Comparison of ENCODE assay signal across 9 cellular contexts in genomic region chr1:28354121-28354520, GRCh38. TPM values are rescaled to one million over a fixed set of nuclear protein-coding genes. Genes with fewer than 3 reads are reported as not detected.
A peak's percentile ranks its signal among the peaks of the same experiment; 100 is the strongest.
DNase-seq lines count a peak whose midpoint lies in the region; FAIRE-seq and TF ChIP-seq lines count a peak whose summit lies in the region.
"Had no signal": no experiment of that assay in that cellular context is flagged by ENCODE, and none has a peak within 500 bp of the region (broad histone marks: within the 10 kb centered on the region; RNA-seq: fewer than 3 reads in every experiment).

No MANE protein-coding gene starts in this region.

- H2AFZ ChIP-seq in keratinocyte (ENCODE audit: control insufficient read depth, low read length): peak overlapping the region; percentile 64

- no peaks in the 10 kb centered on the region for H3K36me3 ChIP-seq in keratinocyte (ENCODE audit: control insufficient read depth in 2 of 2, extremely low read depth in 1 of 2, insufficient read depth in 2 of 2, low read length in 2 of 2)
- no peaks in the 10 kb centered on the region for H3K36me3 ChIP-seq in uterus
- H3K36me3 ChIP-seq in H7 (replicated peaks; ENCODE audit: control insufficient read depth, insufficient read depth, low read length): no peaks in the 10 kb centered on the region

- intact Hi-C loops in uterus (cut with DNase I; ENCODE audit: low total_unique reads): no loop called here

- no peak overlapping the region for H3K9ac ChIP-seq in keratinocyte (ENCODE audit: control insufficient read depth, extremely low read depth, insufficient read depth, low read length)

- dilution Hi-C loops in keratinocyte (cut with MboI; ENCODE audit: extremely low pct_ligation_motif_present, low sequenced_read_pairs): no loop called here

- H3K27ac ChIP-seq in keratinocyte (ENCODE audit: control insufficient read depth, insufficient read depth, low read length) (peak overlapping the region; percentile 32), uterus (no peak overlapping the region)

- DNase-seq in HS-5 (ENCODE audit: low read depth): peak; percentile 76
- peak; percentile 79 for DNase-seq in amniotic epithelial cell (ENCODE audit: low read depth)
- peak; percentile 71 for DNase-seq in keratinocyte (ENCODE audit: low read depth, low spot score)
- no peak for DNase-seq in OCI-M1 (lab: John Stamatoyannopoulos, UW)
- no peak for DNase-seq in uterus
- DNase-seq in H7: no peak
- DNase-seq in globus pallidus (ENCODE audit: low spot score): no peak
- DNase-seq: activated CD4-positive, alpha-beta memory T cell treated with anti-CD3 and anti-CD28 coated beads, Interleukin-2, amount 10 ng/mL, durations not matched to agents 7 days and 5 days; DMS53 had no signal

- no peak for TF ChIP-seq POLR2A in uterus (IDR thresholded peaks at IDR 0.05)

- H3K79me2 ChIP-seq in keratinocyte (ENCODE audit: control insufficient read depth, insufficient read depth, low read length): no peaks in the 10 kb centered on the region

- H3K4me2 ChIP-seq in keratinocyte (ENCODE audit: control insufficient read depth, extremely low read depth, insufficient read depth, low read depth, low read length): peak overlapping the region; percentile 47

- H4K20me1 ChIP-seq in keratinocyte (ENCODE audit: control insufficient read depth, extremely low read depth, insufficient read depth, low read length): no peaks in the 10 kb centered on the region

- TF ChIP-seq CTCF in keratinocyte (optimal IDR thresholded peaks at IDR 0.05 in 1 of 3, IDR thresholded peaks at IDR 0.05 in 1 of 3, conservative IDR thresholded peaks at IDR 0.05 in 1 of 3; ENCODE audit: extremely low read depth in 1 of 3, insufficient read depth in 2 of 3, low read length in 3 of 3) (no peak), uterus (IDR thresholded peaks at IDR 0.05) (no peak)

- no peaks in the 10 kb centered on the region for H3K9me1 ChIP-seq in keratinocyte (ENCODE audit: control insufficient read depth, extremely low read depth, insufficient read depth, low read length)

- H3K4me1 ChIP-seq in keratinocyte (ENCODE audit: control insufficient read depth, extremely low read depth, insufficient read depth, low read length) (peaks cover 25% of the 10 kb centered on the region), uterus (no peaks in the 10 kb centered on the region)

- FAIRE-seq in keratinocyte (lab: Jason Lieb, UNC): no peak

- no peak overlapping the region for H3K4me3 ChIP-seq in keratinocyte (ENCODE audit: control insufficient read depth in 2 of 3, extremely low read depth in 1 of 3, insufficient read depth in 2 of 3, low read depth in 1 of 3, low read length in 3 of 3)
- no peak overlapping the region for H3K4me3 ChIP-seq in uterus
- H3K4me3 ChIP-seq in H7 (ENCODE audit: insufficient read depth, low read depth, low read length): no peak overlapping the region

- H3K27me3 ChIP-seq in keratinocyte (ENCODE audit: control insufficient read depth, extremely low read depth, insufficient read depth, low read length) (no peaks in the 10 kb centered on the region), uterus (no peaks in the 10 kb centered on the region), H7 (ENCODE audit: control insufficient read depth, insufficient read depth, low read length) (no peaks in the 10 kb centered on the region)

- H3K9me3 ChIP-seq in keratinocyte (ENCODE audit: control insufficient read depth, low read depth, low read length) (no peaks in the 10 kb centered on the region), uterus (no peaks in the 10 kb centered on the region)

RNA-seq across cellular contexts. Expression of gene PHACTR4, which starts 15.4 kb away (rescaled TPM):
- 8.0 to 12.2 TPM (median 9.4 TPM) in 3 replicates for polyA plus RNA-seq in keratinocyte
- 34.2 TPM for polyA plus RNA-seq in keratinocyte (2011; ENCODE audit: low read depth)
- polyA plus RNA-seq in keratinocyte (2011; cell fraction: cytosol; rRNA removed): 8.9 and 12.9 TPM in 2 replicates
- polyA plus RNA-seq in keratinocyte (2011; cell fraction: nucleus; rRNA removed): 23.9 and 25.0 TPM in 2 replicates
- polyA plus RNA-seq in keratinocyte (2012; ENCODE audit: low replicate concordance): 19.9 and 26.2 TPM in 2 replicates
- polyA minus RNA-seq in keratinocyte: 11.9 to 29.5 TPM (median 15.6 TPM) in 3 replicates
- 9.2 TPM for polyA minus RNA-seq in keratinocyte (2011; cell fraction: cytosol; rRNA and poly(A)+ RNA removed)
- polyA minus RNA-seq in keratinocyte (2011; cell fraction: nucleus; rRNA and poly(A)+ RNA removed): 9.3 and 25.8 TPM in 2 replicates
- total RNA-seq in uterus: 10 to 100 TPM in 3 of 4 donors, 1 to 10 TPM in 1; 9.0 to 45.2 (median 24.3) TPM
- 16.9 and 23.0 TPM in 2 replicates for total RNA-seq in H7 (2014; rRNA removed; shearing (Covaris generic))

RNA-seq across cellular contexts. Expression of gene MED18, which starts 25.3 kb away (rescaled TPM):
- polyA plus RNA-seq in keratinocyte: 23.5 to 26.7 TPM (median 23.8 TPM) in 3 replicates
- 7.5 TPM for polyA plus RNA-seq in keratinocyte (2011; ENCODE audit: low read depth)
- polyA plus RNA-seq in keratinocyte (2011; cell fraction: cytosol; rRNA removed): 21.8 and 27.4 TPM in 2 replicates
- polyA plus RNA-seq in keratinocyte (2011; cell fraction: nucleus; rRNA removed): 26.9 and 31.7 TPM in 2 replicates
- 20.8 and 25.5 TPM in 2 replicates for polyA plus RNA-seq in keratinocyte (2012; ENCODE audit: low replicate concordance)
- 31.4 to 78.0 TPM (median 57.1 TPM) in 3 replicates for polyA minus RNA-seq in keratinocyte
- polyA minus RNA-seq in keratinocyte (2011; cell fraction: cytosol; rRNA and poly(A)+ RNA removed): 25.5 TPM
- polyA minus RNA-seq in keratinocyte (2011; cell fraction: nucleus; rRNA and poly(A)+ RNA removed): 11.0 and 17.6 TPM in 2 replicates
- 10 to 100 TPM in 3 of 4 donors, 1 to 10 TPM in 1; 5.0 to 48.2 (median 17.5) TPM for total RNA-seq in uterus
- total RNA-seq in H7 (2014; rRNA removed; shearing (Covaris generic)): 25.0 and 32.4 TPM in 2 replicates

Comparison
In these comparisons a context has a peak if more than half of its experiments do, and no peak if none do; other contexts are left out.
1. DNase-seq: peak in HS-5 (single experiment), amniotic epithelial cell (single experiment) and keratinocyte (single experiment); none in OCI-M1 (single experiment), uterus (0 of 2), H7 (single experiment) and globus pallidus (single experiment).